24 cellular contexts compared by ENCODE assay signal in the genomic region with DNA sequence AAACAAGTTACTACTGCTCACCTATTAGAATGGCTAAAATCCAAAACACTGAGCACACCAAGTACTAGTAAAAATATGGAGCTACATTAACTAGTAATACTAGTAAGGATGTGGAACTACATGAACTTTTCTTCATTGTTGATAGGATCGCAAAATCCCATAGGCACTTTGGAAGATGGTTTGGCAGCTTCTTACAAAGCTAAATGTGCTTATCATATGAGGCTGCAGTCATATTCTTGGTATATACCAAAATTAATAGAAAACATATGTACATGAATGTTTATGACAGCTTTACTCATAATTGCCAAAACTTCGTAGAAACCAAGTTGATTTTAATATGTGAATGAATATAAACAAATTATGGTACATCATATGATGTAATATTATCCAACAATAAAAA.
"Had no signal": no experiment of that assay in that cellular context is flagged by ENCODE, and none has a peak within 500 bp of the region (broad histone marks: within the 10 kb centered on the region; RNA-seq: fewer than 3 reads in every experiment).

No MANE protein-coding gene starts in this region.

- H3K36me3 Mint-ChIP-seq: natural killer cell treated with Interleukin-12 subunit alpha and Interleukin-12 subunit beta and Interleukin-15 and Interleukin-18, amount 100 ng/mL, for 72 hours; stimulated activated effector memory CD8-positive, alpha-beta T cell treated with anti-CD3 and anti-CD28 coated beads, Interleukin-12 subunit alpha, Interleukin-12 subunit beta, amount 100 ng/mL, for 72 hours had no signal

- H3K27me3 Mint-ChIP-seq: progenitor cell of endocrine pancreas, type B pancreatic cell had no signal

- H3K4me3 ChIP-seq: colonic mucosa, heart left ventricle, lung, pancreas, smooth muscle cell, suprapubic skin, thyroid gland had no signal

- FAIRE-seq: urothelium cell line had no signal

- DNase-seq: colonic mucosa; dermis blood vessel endothelial cell; endodermal cell; heart left ventricle; hippocampal formation; left colon; left ventricle myocardium superior; mesenchymal stem cell; midbrain; occipital lobe; pancreas; right cardiac atrium; stimulated activated CD4-positive, alpha-beta T cell treated with anti-CD3 and anti-CD28 coated beads, Interleukin-4, amount 100 ng/mL, for 1 hour; stimulated activated CD8-positive, alpha-beta memory T cell treated with anti-CD3 and anti-CD28 coated beads, Interleukin-4, amount 100 ng/mL, for 48 hours; stimulated activated naive CD8-positive, alpha-beta T cell treated with anti-CD3 and anti-CD28 coated beads, Interleukin-15, Interleukin-2, amounts not matched to agents 100 U/mL and 50 U/mL, for 24 hours; thyroid gland had no signal

- H3K4me1 Mint-ChIP-seq: stimulated activated effector memory CD8-positive, alpha-beta T cell treated with anti-CD3 and anti-CD28 coated beads, Interleukin-12 subunit alpha, Interleukin-12 subunit beta, amount 100 ng/mL, for 72 hours had no signal

- H3K4me3 Mint-ChIP-seq: endodermal cell; natural killer cell treated with Interleukin-12 subunit alpha and Interleukin-12 subunit beta and Interleukin-15 and Interleukin-18, amount 100 ng/mL, for 72 hours; stimulated activated effector memory CD8-positive, alpha-beta T cell treated with anti-CD3 and anti-CD28 coated beads, Interleukin-12 subunit alpha, Interleukin-12 subunit beta, amount 100 ng/mL, for 72 hours; type B pancreatic cell had no signal

- H3K4me1 ChIP-seq: colonic mucosa, pancreas, thyroid gland had no signal

- H3K27ac ChIP-seq: colonic mucosa, pancreas, suprapubic skin, thyroid gland had no signal

- H3K9me3 Mint-ChIP-seq: endodermal cell; natural killer cell treated with Interleukin-12 subunit alpha and Interleukin-12 subunit beta and Interleukin-15 and Interleukin-18, amount 100 ng/mL, for 72 hours; stimulated activated effector memory CD8-positive, alpha-beta T cell treated with anti-CD3 and anti-CD28 coated beads, Interleukin-12 subunit alpha, Interleukin-12 subunit beta, amount 100 ng/mL, for 72 hours had no signal

- H3K27ac Mint-ChIP-seq: endodermal cell; natural killer cell treated with Interleukin-12 subunit alpha and Interleukin-12 subunit beta and Interleukin-15 and Interleukin-18, amount 100 ng/mL, for 72 hours; progenitor cell of endocrine pancreas; stimulated activated effector memory CD8-positive, alpha-beta T cell treated with anti-CD3 and anti-CD28 coated beads, Interleukin-12 subunit alpha, Interleukin-12 subunit beta, amount 100 ng/mL, for 72 hours; type B pancreatic cell had no signal

- H3K36me3 ChIP-seq: colonic mucosa, heart left ventricle, pancreas, suprapubic skin, thyroid gland had no signal

- H3K9me3 ChIP-seq: colonic mucosa, pancreas, suprapubic skin, thyroid gland had no signal

- H3K27me3 ChIP-seq: colonic mucosa, heart left ventricle, pancreas, suprapubic skin, thyroid gland had no signal
